In genomic region chr1:93164816-93165215, GRCh38 we compare ENCODE assay signal across 15 cellular contexts. TPM values are rescaled to one million over a fixed set of nuclear protein-coding genes. Genes with fewer than 3 reads are reported as not detected.
DNase-seq lines count a peak whose midpoint lies in the region; ATAC-seq, FAIRE-seq and TF ChIP-seq lines count a peak whose summit lies in the region.
"Had no signal": no experiment of that assay in that cellular context is flagged by ENCODE, and none has a peak within 500 bp of the region (broad histone marks: within the 10 kb centered on the region; RNA-seq: fewer than 3 reads in every experiment).

No MANE protein-coding gene starts in this region.

- H3K4me3 ChIP-seq in heart left ventricle (no peak overlapping the region), psoas muscle (no peak overlapping the region), sigmoid colon (no peak overlapping the region)
- H3K4me3 ChIP-seq: SJCRH30 had no signal

- H3K4me1 ChIP-seq in heart left ventricle (peaks cover 0 to 30% (median 2%) of the 10 kb centered on the region in 12 donors), psoas muscle (peaks cover 38% of the 10 kb centered on the region), sigmoid colon (no peaks in the 10 kb centered on the region)
- H3K4me1 ChIP-seq: SJCRH30 had no signal

- H3K36me3 ChIP-seq in heart left ventricle (peaks cover 0 to 8% (median 2%) of the 10 kb centered on the region in 9 donors), psoas muscle (ENCODE audit: insufficient read depth in 1 of 2, low read depth in 1 of 2) (peaks cover 0 to 4% of the 10 kb centered on the region in 2 donors), sigmoid colon (peaks cover 0 to 2% (median 0%) of the 10 kb centered on the region in 4 donors)

- TF ChIP-seq EP300 in sigmoid colon (IDR thresholded peaks at IDR 0.05), result no peak

- H3K27ac Mint-ChIP-seq in CD4-positive, alpha-beta T cell, result peak overlapping the region; percentile 6

- no peak for TF ChIP-seq CTCF in CD4-positive, alpha-beta T cell (IDR thresholded peaks at IDR 0.05)
- TF ChIP-seq CTCF in heart left ventricle (IDR thresholded peaks at IDR 0.05), result no peak
- TF ChIP-seq CTCF in psoas muscle (IDR thresholded peaks at IDR 0.05), result no peak
- TF ChIP-seq CTCF in D721Med (IDR thresholded peaks at IDR 0.05; ENCODE audit: insufficient read depth, missing control alignments), result no peak
- TF ChIP-seq CTCF in sigmoid colon (IDR thresholded peaks at IDR 0.05), result no peak

- no peak for ATAC-seq in CD4-positive, alpha-beta T cell (ENCODE audit: poor library complexity)
- ATAC-seq in heart left ventricle (peak; percentile 42 to 76 (median 56)), psoas muscle (peak; percentile 45 to 78 (median 52))

- peaks cover 79% of the 10 kb centered on the region for H3K36me3 Mint-ChIP-seq in CD4-positive, alpha-beta T cell (ENCODE audit: low read depth)

- H3K4me3 Mint-ChIP-seq in CD4-positive, alpha-beta T cell, result no peak overlapping the region

- no peak for TF ChIP-seq POLR2A in H54 (IDR thresholded peaks at IDR 0.05; ENCODE audit: low read depth, low read length)
- no peak for TF ChIP-seq POLR2A in heart left ventricle (IDR thresholded peaks at IDR 0.05)
- TF ChIP-seq POLR2A in sigmoid colon (IDR thresholded peaks at IDR 0.05), result no peak

- peaks cover 4% of the 10 kb centered on the region for H3K9me3 Mint-ChIP-seq in CD4-positive, alpha-beta T cell

- POLR2A ChIA-PET in CD4-positive, alpha-beta T cell (lab: Charles Lee), result interaction anchor here (0.9 kb wide), 1 partner anchor 8 kb away, joined by 4 read pairs; no protein-coding TSS in a partner anchor

- no peak for DNase-seq in CD4-positive, alpha-beta T cell
- no peak for DNase-seq in H54 (ENCODE audit: insufficient read length, low spot score)
- no peak for DNase-seq in heart left ventricle
- DNase-seq in psoas muscle, result no peak
- no peak for DNase-seq in D721Med (ENCODE audit: insufficient read length, low spot score)
- no peak for DNase-seq in sigmoid colon
- no peak for DNase-seq in KBM-7
- DNase-seq: H7, NCI-H1092, NCI-H1694 treated with DMSO at 0.1 percent for 48 hours, NCI-H446 treated with DMSO at 0.1 percent for 48 hours, NCI-H774, SJCRH30 had no signal

- CTCF ChIA-PET in CD4-positive, alpha-beta T cell (lab: Charles Lee), result no interaction called here

- 49 to 65% (median 60%) methylated on average over 2 of the region's 2 CpGs for WGBS in heart left ventricle, 4 donors
- WGBS in psoas muscle, 3 donors, result 34 to 41% (median 37%) methylated on average over 2 of the region's 2 CpGs
- 92 to 94% methylated on average over 2 of the region's 2 CpGs for WGBS in sigmoid colon, 2 donors

- peaks cover 6% of the 10 kb centered on the region for H3K9me3 ChIP-seq in CD4-positive, alpha-beta T cell (ENCODE audit: control insufficient read depth, low read length)
- H3K9me3 ChIP-seq in heart left ventricle, result peaks cover 0 to 34% (median 3%) of the 10 kb centered on the region in 12 donors
- H3K9me3 ChIP-seq in psoas muscle, result peaks cover 3% of the 10 kb centered on the region
- H3K9me3 ChIP-seq in sigmoid colon, result no peaks in the 10 kb centered on the region

- H3K27me3 Mint-ChIP-seq in CD4-positive, alpha-beta T cell, result no peaks in the 10 kb centered on the region

- peak; percentile 53 for FAIRE-seq in H54 (lab: Jason Lieb, UNC)
- no peak for FAIRE-seq in D721Med (lab: Jason Lieb, UNC)
- FAIRE-seq: RCC 7860 had no signal

- intact Hi-C loops in CD4-positive, alpha-beta T cell (cut with DNase I, micrococcal nuclease), result no loop called here
- intact Hi-C loops in heart left ventricle (cut with DNase I) (no loop called here), psoas muscle (cut with DNase I) (no loop called here), sigmoid colon (cut with DNase I) (no loop called here)

- H3K27ac ChIP-seq in CD4-positive, alpha-beta T cell (ENCODE audit: low read depth, low read length), result no peak overlapping the region
- no peak overlapping the region for H3K27ac ChIP-seq in heart left ventricle
- H3K27ac ChIP-seq in psoas muscle, result peak overlapping the region; percentile 68
- no peak overlapping the region for H3K27ac ChIP-seq in sigmoid colon
- H3K27ac ChIP-seq: KMS-11, SJCRH30 had no signal

- no peaks in the 10 kb centered on the region for H3K27me3 ChIP-seq in CD4-positive, alpha-beta T cell (ENCODE audit: control insufficient read depth, insufficient read depth, low read length)
- no peaks in the 10 kb centered on the region for H3K27me3 ChIP-seq in heart left ventricle
- no peaks in the 10 kb centered on the region for H3K27me3 ChIP-seq in psoas muscle (ENCODE audit: insufficient read depth in 3 of 3, low read length in 2 of 3)
- no peaks in the 10 kb centered on the region for H3K27me3 ChIP-seq in sigmoid colon
- H3K27me3 ChIP-seq: SJCRH30 had no signal

- H3K4me1 Mint-ChIP-seq in CD4-positive, alpha-beta T cell (ENCODE audit: low read depth), result peaks cover 62% of the 10 kb centered on the region

- in situ Hi-C loops in KBM-7 (cut with MboI; ENCODE audit: low pct_unique_long_range_greater_than_20kb, low sequenced_read_pairs), result no loop called here

RNA-seq across cellular contexts. Expression of gene TMED5, which starts 15.4 kb away (rescaled TPM):
- 10 to 100 TPM; 42.3 to 43.2 TPM for total RNA-seq in CD4-positive, alpha-beta T cell
- 10 to 100 TPM; 36.5 to 95.3 (median 55.0) TPM for total RNA-seq in heart left ventricle
- 10 to 100 TPM in 1 of 2 donors, 1 to 10 TPM in 1; 9.2 to 68.8 TPM for polyA plus RNA-seq in heart left ventricle
- total RNA-seq in psoas muscle, result 10 to 100 TPM; 38.6 to 89.0 (median 64.6) TPM
- 10 to 100 TPM; 37.9 to 92.2 (median 65.6) TPM for polyA plus RNA-seq in psoas muscle
- 10 to 100 TPM; 41.0 to 59.7 (median 47.0) TPM for total RNA-seq in sigmoid colon
- polyA plus RNA-seq in sigmoid colon, result 10 to 100 TPM in 2 of 3 donors, 1 to 10 TPM in 1; 9.0 to 24.2 (median 12.7) TPM

RNA-seq across cellular contexts. Expression of gene CCDC18, which starts 15.7 kb away (rescaled TPM):
- total RNA-seq in CD4-positive, alpha-beta T cell, result 1 to 10 TPM; 5.4 to 7.0 TPM
- 1 to 10 TPM; 1.9 to 8.9 (median 4.2) TPM for total RNA-seq in heart left ventricle
- 1 to 10 TPM; 1.7 to 2.5 TPM for polyA plus RNA-seq in heart left ventricle
- total RNA-seq in psoas muscle, result 1 to 10 TPM; 3.1 to 4.6 (median 3.8) TPM
- 1 to 10 TPM; 3.9 to 4.5 (median 4.0) TPM for polyA plus RNA-seq in psoas muscle
- total RNA-seq in sigmoid colon, result 1 to 10 TPM; 2.2 to 6.9 (median 3.6) TPM
- polyA plus RNA-seq in sigmoid colon, result 1 to 10 TPM in 1 of 3 donors, under 1 TPM in 2; 0.60 to 5.8 (median 0.92) TPM
